ENCODE assay signal across 23 cellular contexts in genomic region chr6:13513606-13514502, GRCh38. TPM values are rescaled to one million over a fixed set of nuclear protein-coding genes. Genes with fewer than 3 reads are reported as not detected.
DNase-seq lines count a peak whose midpoint lies in the region; ATAC-seq and TF ChIP-seq lines count a peak whose summit lies in the region.
"Had no signal": no experiment of that assay in that cellular context is flagged by ENCODE, and none has a peak within 500 bp of the region (broad histone marks: within the 10 kb centered on the region; RNA-seq: fewer than 3 reads in every experiment).

No MANE protein-coding gene starts in this region.

- H3K9me3 ChIP-seq in MM.1S (replicated peaks; ENCODE audit: insufficient read depth, low read length): no peaks in the 10 kb centered on the region
- H3K9me3 ChIP-seq in osteoblast (ENCODE audit: low read depth, low read length): no peaks in the 10 kb centered on the region
- H3K9me3 ChIP-seq: gastroesophageal sphincter, right atrium auricular region, SK-N-SH, testis had no signal

- H3K79me2 ChIP-seq in MM.1S (ENCODE audit: low read length) (no peaks in the 10 kb centered on the region), osteoblast (ENCODE audit: insufficient read depth, low read length) (no peaks in the 10 kb centered on the region)

- H2AFZ ChIP-seq in MM.1S (ENCODE audit: low read length) (0 out of 2 replicates have a peak overlapping the region, but pooled peaks have one; percentile 3), osteoblast (ENCODE audit: low read length) (no peak overlapping the region)

- H4K20me1 ChIP-seq in MM.1S (ENCODE audit: insufficient read depth, low read length) (no peaks in the 10 kb centered on the region), osteoblast (ENCODE audit: insufficient read depth, low read length) (no peaks in the 10 kb centered on the region)

- no peaks in the 10 kb centered on the region for H3K9me2 ChIP-seq in MM.1S (replicated peaks; ENCODE audit: insufficient read depth, low read length)
- H3K9me2 ChIP-seq: SK-N-SH had no signal

- peak; percentile 27 for DNase-seq in MM.1S
- peak; percentile 48 for DNase-seq in amniotic epithelial cell (ENCODE audit: low read depth)
- peak; percentile 80 for DNase-seq in osteoblast (ENCODE audit: insufficient read length, low spot score, missing footprints)
- DNase-seq in nucleus accumbens (lab: John Stamatoyannopoulos, UW): no peak
- DNase-seq in GM20000 (ENCODE audit: low spot score): no peak
- DNase-seq in medulla oblongata (ENCODE audit: extremely low spot score): no peak
- DNase-seq: activated CD8-positive, alpha-beta memory T cell treated with anti-CD3 and anti-CD28 coated beads, Interleukin-2, amount 50 U/mL, for 4 hours; activated effector memory CD4-positive, alpha-beta T cell treated with anti-CD3 and anti-CD28 coated beads, Interleukin-2, amount 50 U/mL, for 16 hours; islet precursor cell; Kasumi-1; NCI-H1436; NCI-H524 treated with DMSO at 0.1 percent for 48 hours; occipital lobe; RPMI8226; SK-N-SH had no signal

- H3K27ac ChIP-seq in MM.1S (ENCODE audit: low read length) (peak overlapping the region; percentile 22; the same call in 1 of the 2 replicates), osteoblast (ENCODE audit: low read depth, low read length) (no peak overlapping the region)
- H3K27ac ChIP-seq: epithelial cell of prostate, gastroesophageal sphincter, testis had no signal

- no peak overlapping the region for H3K9ac ChIP-seq in MM.1S (ENCODE audit: low read length)
- H3K9ac ChIP-seq: SK-N-SH had no signal

- peaks cover 13% of the 10 kb centered on the region for H3K4me1 ChIP-seq in MM.1S (ENCODE audit: low read length)
- H3K4me1 ChIP-seq in osteoblast (ENCODE audit: insufficient read depth, low read length): peaks cover 3% of the 10 kb centered on the region

- H3K27me3 ChIP-seq in MM.1S (replicated peaks; ENCODE audit: insufficient read depth, low read length) (no peaks in the 10 kb centered on the region), osteoblast (ENCODE audit: insufficient read depth, low read length) (no peaks in the 10 kb centered on the region)
- H3K27me3 ChIP-seq: gastroesophageal sphincter, right atrium auricular region, testis had no signal

- H3K4me3 ChIP-seq in MM.1S (ENCODE audit: low read length): no peak overlapping the region
- no peak overlapping the region for H3K4me3 ChIP-seq in osteoblast (ENCODE audit: insufficient read depth, low read length)
- H3K4me3 ChIP-seq: gastroesophageal sphincter, lung, testis had no signal

- no peak for TF ChIP-seq CTCF in MM.1S (IDR thresholded peaks at IDR 0.05; ENCODE audit: low read length)
- no peak for TF ChIP-seq CTCF in osteoblast (IDR thresholded peaks at IDR 0.05; ENCODE audit: extremely low read depth, low read depth, low read length)
- TF ChIP-seq CTCF in GM20000 (IDR thresholded peaks at IDR 0.05; ENCODE audit: extremely low read depth, missing control alignments): no peak

- ATAC-seq in GM18870 (IDR thresholded peaks at IDR 0.05; ENCODE audit: unreplicated experiment): peak; percentile 78
- ATAC-seq in HG02840 (IDR thresholded peaks at IDR 0.05; ENCODE audit: low FRiP score, unreplicated experiment): no peak
- ATAC-seq: gastroesophageal sphincter had no signal

- H3K4me2 ChIP-seq in MM.1S (ENCODE audit: low read depth, low read length) (peak overlapping the region; percentile 51), osteoblast (ENCODE audit: insufficient read depth, low read length) (no peak overlapping the region)
- H3K4me2 ChIP-seq: SK-N-SH had no signal

- H3K36me3 ChIP-seq in MM.1S (replicated peaks; ENCODE audit: insufficient read depth, low read length) (no peaks in the 10 kb centered on the region), osteoblast (ENCODE audit: insufficient read depth, low read length) (no peaks in the 10 kb centered on the region)
- H3K36me3 ChIP-seq: gastroesophageal sphincter, right atrium auricular region had no signal

- H3F3A ChIP-seq in MM.1S (ENCODE audit: insufficient read depth, low read length): peaks cover 11% of the 10 kb centered on the region; the same call in 1 of the 2 replicates

RNA-seq across cellular contexts. Expression of gene GFOD1, which starts 26.5 kb away (rescaled TPM):
- 2.9 and 3.6 TPM in 2 replicates for total RNA-seq in osteoblast
- total RNA-seq: G401 had no signal

Comparison
In these comparisons a context has a peak if more than half of its experiments do, and no peak if none do; other contexts are left out.
1. DNase-seq: peak in MM.1S (single experiment), amniotic epithelial cell (single experiment) and osteoblast (single experiment); none in nucleus accumbens (0 of 56), GM20000 (single experiment) and medulla oblongata (single experiment).